In the genomic region with DNA sequence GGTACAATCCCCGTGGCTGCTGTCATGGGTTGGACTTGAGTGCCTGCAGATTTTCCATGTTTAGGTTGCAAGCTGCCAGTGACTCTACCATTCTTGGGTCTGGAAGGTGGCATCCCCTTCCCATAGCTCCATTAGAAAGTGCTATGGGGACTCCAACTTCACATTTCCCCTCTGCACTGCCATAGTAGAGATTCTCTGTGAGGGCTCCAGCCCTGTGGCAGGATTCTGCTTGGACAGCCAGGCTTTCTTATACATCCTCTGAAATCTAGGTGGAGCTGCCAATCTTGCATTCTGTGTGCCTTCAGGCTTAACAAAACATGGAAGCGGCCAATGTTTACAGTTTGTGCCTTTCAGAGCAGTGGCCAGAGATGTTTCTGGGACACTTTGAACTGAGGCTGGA, we compare ENCODE assay signal across 38 cellular contexts.
"Had no signal": no experiment of that assay in that cellular context is flagged by ENCODE, and none has a peak within 500 bp of the region (broad histone marks: within the 10 kb centered on the region; RNA-seq: fewer than 3 reads in every experiment).

No MANE protein-coding gene starts in this region.

- H3K27me3 Mint-ChIP-seq: activated naive CD4-positive, alpha-beta T cell treated with anti-CD3 and anti-CD28 coated beads, Interleukin-2, amount 10 ng/mL, durations not matched to agents 7 days and 5 days; activated naive CD4-positive, alpha-beta T cell treated with anti-CD3 and anti-CD28 coated beads, Interleukin-2, amount 50 U/mL, for 24 hours; activated naive CD8-positive, alpha-beta T cell; activated naive CD8-positive, alpha-beta T cell treated with anti-CD3 and anti-CD28 coated beads for 36 hours; activated naive CD8-positive, alpha-beta T cell treated with anti-CD3 and anti-CD28 coated beads, Interleukin-2, amount 10 ng/mL, durations not matched to agents 7 days and 5 days; activated naive CD8-positive, alpha-beta T cell treated with anti-CD3 and anti-CD28 coated beads, Interleukin-2, amount 50 U/mL, for 24 hours; activated T-cell treated with anti-CD3 and anti-CD28 coated beads, Interleukin-2, amount 50 U/mL, for 24 hours; activated T-helper 17 cell treated with anti-CD3 and anti-CD28 coated beads, Interleukin-2, amount 50 U/mL, for 72 hours; brain; central memory CD8-positive, alpha-beta T cell had no signal

- H3K9me3 ChIP-seq: adrenal gland, ascending aorta, body of pancreas had no signal

- H3K36me3 Mint-ChIP-seq: activated naive CD4-positive, alpha-beta T cell treated with anti-CD3 and anti-CD28 coated beads, Interleukin-2, amount 10 ng/mL, durations not matched to agents 7 days and 5 days; activated naive CD4-positive, alpha-beta T cell treated with anti-CD3 and anti-CD28 coated beads, Interleukin-2, amount 50 U/mL, for 24 hours; activated naive CD8-positive, alpha-beta T cell; activated naive CD8-positive, alpha-beta T cell treated with anti-CD3 and anti-CD28 coated beads for 36 hours; activated naive CD8-positive, alpha-beta T cell treated with anti-CD3 and anti-CD28 coated beads, Interleukin-2, amount 10 ng/mL, durations not matched to agents 7 days and 5 days; brain had no signal

- H3K27ac Mint-ChIP-seq: activated naive CD4-positive, alpha-beta T cell treated with anti-CD3 and anti-CD28 coated beads for 36 hours; activated naive CD4-positive, alpha-beta T cell treated with anti-CD3 and anti-CD28 coated beads, Interleukin-2, amount 10 ng/mL, durations not matched to agents 7 days and 5 days; activated naive CD4-positive, alpha-beta T cell treated with anti-CD3 and anti-CD28 coated beads, Interleukin-2, amount 50 U/mL, for 24 hours; activated naive CD4-positive, alpha-beta T cell treated with anti-CD3 and anti-CD28 coated beads, Interleukin-2, amount 50 U/mL, for 72 hours; activated naive CD8-positive, alpha-beta T cell; activated naive CD8-positive, alpha-beta T cell treated with anti-CD3 and anti-CD28 coated beads for 36 hours; activated naive CD8-positive, alpha-beta T cell treated with anti-CD3 and anti-CD28 coated beads, Interleukin-2, amount 10 ng/mL, durations not matched to agents 7 days and 5 days; activated naive CD8-positive, alpha-beta T cell treated with anti-CD3 and anti-CD28 coated beads, Interleukin-2, amount 50 U/mL, for 24 hours; activated T-cell treated with anti-CD3 and anti-CD28 coated beads, Interleukin-2, amount 50 U/mL, for 24 hours; activated T-cell treated with anti-CD3 and anti-CD28 coated beads, Interleukin-2, amount 50 U/mL, for 72 hours; activated T-helper 1 cell treated with anti-CD3 and anti-CD28 coated beads, Interleukin-12 subunit alpha, Interleukin-12 subunit beta, Interleukin-2, Interleukin-4 antibody, amounts not matched to agents 30 ng/mL and 10 ng/mL and 1 ng/mL, durations not matched to agents 14 hours and 24 hours and 36 hours; activated T-helper 17 cell treated with anti-CD3 and anti-CD28 coated beads, Interleukin-2, amount 50 U/mL, for 72 hours; activated T-helper 2 cell treated with anti-CD3 and anti-CD28 coated beads, Interferon-gamma antibody, Interleukin-2, Interleukin-4, amounts not matched to agents 10 μg/mL and 5 μg/mL and 100 μg/mL, durations not matched to agents 14 hours and 24 hours and 36 hours; brain had no signal

- H3K36me3 ChIP-seq: adrenal gland, ascending aorta, brain microvascular endothelial cell, breast epithelium, cardiac muscle cell had no signal

- H3K4me3 Mint-ChIP-seq: activated naive CD4-positive, alpha-beta T cell treated with anti-CD3 and anti-CD28 coated beads for 36 hours; activated naive CD4-positive, alpha-beta T cell treated with anti-CD3 and anti-CD28 coated beads, Interleukin-2, amount 10 ng/mL, durations not matched to agents 7 days and 5 days; activated naive CD4-positive, alpha-beta T cell treated with anti-CD3 and anti-CD28 coated beads, Interleukin-2, amount 50 U/mL, for 24 hours; activated naive CD8-positive, alpha-beta T cell; activated naive CD8-positive, alpha-beta T cell treated with anti-CD3 and anti-CD28 coated beads for 36 hours; activated naive CD8-positive, alpha-beta T cell treated with anti-CD3 and anti-CD28 coated beads, Interleukin-2, amount 10 ng/mL, durations not matched to agents 7 days and 5 days; activated naive CD8-positive, alpha-beta T cell treated with anti-CD3 and anti-CD28 coated beads, Interleukin-2, amount 50 U/mL, for 24 hours; activated T-cell treated with anti-CD3 and anti-CD28 coated beads, Interleukin-2, amount 50 U/mL, for 24 hours; activated T-cell treated with anti-CD3 and anti-CD28 coated beads, Interleukin-2, amount 50 U/mL, for 4 hours; activated T-cell treated with anti-CD3 and anti-CD28 coated beads, Interleukin-2, amount 50 U/mL, for 72 hours; activated T-helper 1 cell treated with anti-CD3 and anti-CD28 coated beads, Interleukin-12 subunit alpha, Interleukin-12 subunit beta, Interleukin-2, Interleukin-4 antibody, amounts not matched to agents 30 ng/mL and 10 ng/mL and 1 ng/mL, durations not matched to agents 14 hours and 24 hours and 36 hours; activated T-helper 17 cell treated with anti-CD3 and anti-CD28 coated beads, Interleukin-2, amount 50 U/mL, for 72 hours; brain; central memory CD8-positive, alpha-beta T cell had no signal

- H3K27me3 ChIP-seq: adrenal gland, ascending aorta, body of pancreas, brain microvascular endothelial cell, breast epithelium, cardiac muscle cell had no signal

- H3K4me1 Mint-ChIP-seq: activated naive CD4-positive, alpha-beta T cell treated with anti-CD3 and anti-CD28 coated beads, Interleukin-2, amount 10 ng/mL, durations not matched to agents 7 days and 5 days; activated naive CD4-positive, alpha-beta T cell treated with anti-CD3 and anti-CD28 coated beads, Interleukin-2, amount 50 U/mL, for 24 hours; activated naive CD8-positive, alpha-beta T cell treated with anti-CD3 and anti-CD28 coated beads for 36 hours; activated naive CD8-positive, alpha-beta T cell treated with anti-CD3 and anti-CD28 coated beads, Interleukin-2, amount 10 ng/mL, durations not matched to agents 7 days and 5 days; activated naive CD8-positive, alpha-beta T cell treated with anti-CD3 and anti-CD28 coated beads, Interleukin-2, amount 50 U/mL, for 24 hours; activated T-helper 17 cell treated with anti-CD3 and anti-CD28 coated beads, Interleukin-2, amount 50 U/mL, for 72 hours; brain; central memory CD8-positive, alpha-beta T cell had no signal

- H3K4me3 ChIP-seq: adrenal gland, ascending aorta, body of pancreas, breast epithelium, cardiac muscle cell had no signal

- H3K27ac ChIP-seq: adrenal gland, ascending aorta, body of pancreas, brain microvascular endothelial cell, breast epithelium, cardiac muscle cell had no signal

- H3K4me1 ChIP-seq: adrenal gland, ascending aorta, body of pancreas, breast epithelium had no signal

- ATAC-seq: activated naive CD4-positive, alpha-beta T cell treated with anti-CD3 and anti-CD28 coated beads, Interleukin-2, amount 50 U/mL, for 72 hours; activated naive CD8-positive, alpha-beta T cell treated with anti-CD3 and anti-CD28 coated beads, Interleukin-2, amount 50 U/mL, for 24 hours; activated T-cell treated with anti-CD3 and anti-CD28 coated beads, Interleukin-2, amount 50 U/mL, for 4 hours; activated T-cell treated with anti-CD3 and anti-CD28 coated beads, Interleukin-2, amount 50 U/mL, for 72 hours; activated T-helper 17 cell treated with anti-CD3 and anti-CD28 coated beads, Interleukin-2, amount 50 U/mL, for 72 hours; body of pancreas had no signal

- H3K9me3 Mint-ChIP-seq: activated naive CD8-positive, alpha-beta T cell treated with anti-CD3 and anti-CD28 coated beads for 36 hours; activated naive CD8-positive, alpha-beta T cell treated with anti-CD3 and anti-CD28 coated beads, Interleukin-2, amount 10 ng/mL, durations not matched to agents 7 days and 5 days had no signal

- DNase-seq: activated effector memory CD4-positive, alpha-beta T cell treated with anti-CD3 and anti-CD28 coated beads, Interleukin-2, amount 50 U/mL, for 16 hours; activated effector memory CD4-positive, alpha-beta T cell treated with Interleukin-2 at 50 U/mL for 16 hours; activated gamma-delta T cell; activated gamma-delta T cell treated with Interleukin-2 at 50 U/mL for 16 hours; activated naive CD4-positive, alpha-beta T cell; activated naive CD4-positive, alpha-beta T cell treated with anti-CD3 and anti-CD28 coated beads for 36 hours; activated naive CD4-positive, alpha-beta T cell treated with anti-CD3 and anti-CD28 coated beads, Interleukin-2, amount 10 ng/mL, durations not matched to agents 7 days and 5 days; activated naive CD4-positive, alpha-beta T cell treated with anti-CD3 and anti-CD28 coated beads, Interleukin-2, amount 50 U/mL, for 16 hours; activated naive CD4-positive, alpha-beta T cell treated with Interleukin-2 at 50 U/mL for 16 hours; activated naive CD8-positive, alpha-beta T cell treated with anti-CD3 and anti-CD28 coated beads for 36 hours; activated naive CD8-positive, alpha-beta T cell treated with anti-CD3 and anti-CD28 coated beads, Interleukin-2, amount 10 ng/mL, durations not matched to agents 7 days and 5 days; activated naive CD8-positive, alpha-beta T cell treated with anti-CD3 and anti-CD28 coated beads, Interleukin-2, amount 50 U/mL, for 24 hours; activated T-cell treated with anti-CD3 and anti-CD28 coated beads, Interleukin-2, amount 50 U/mL, for 1 hour; activated T-cell treated with anti-CD3 and anti-CD28 coated beads, Interleukin-2, amount 50 U/mL, for 24 hours; activated T-cell treated with anti-CD3 and anti-CD28 coated beads, Interleukin-2, amount 50 U/mL, for 4 hours; activated T-cell treated with anti-CD3 and anti-CD28 coated beads, Interleukin-2, amount 50 U/mL, for 48 hours; activated T-cell treated with anti-CD3 and anti-CD28 coated beads, Interleukin-2, amount 50 U/mL, for 72 hours; adrenal gland; amniotic stem cell; amygdala; anterior cingulate cortex; aorta; body of pancreas; brain microvascular endothelial cell; caudate nucleus; central memory CD4-positive, alpha-beta T cell; cerebellar nuclear complex had no signal
